19 cellular contexts compared by ENCODE assay signal in the genomic region with DNA sequence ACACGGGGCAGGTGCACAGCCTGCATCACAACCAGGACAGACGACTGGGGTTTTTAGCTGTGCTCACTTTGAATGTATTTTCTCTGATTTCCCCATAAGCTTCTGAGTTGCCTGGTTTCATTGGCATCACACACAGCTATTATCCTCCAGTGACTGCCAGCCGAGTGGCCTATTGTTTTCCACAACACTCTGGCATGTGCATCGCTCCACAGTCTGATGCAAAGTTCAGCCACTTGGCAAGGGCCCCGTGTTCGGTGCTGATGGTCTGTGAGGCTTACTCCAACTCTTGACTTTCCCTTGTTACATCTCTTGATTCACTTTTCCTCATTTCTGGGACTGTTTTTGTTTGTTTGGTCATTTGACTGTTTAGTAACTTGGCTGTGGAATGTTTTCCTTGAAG.
"Had no signal": no experiment of that assay in that cellular context is flagged by ENCODE, and none has a peak within 500 bp of the region (broad histone marks: within the 10 kb centered on the region; RNA-seq: fewer than 3 reads in every experiment).

No MANE protein-coding gene starts in this region.

- H3K27ac ChIP-seq: coronary artery, left ventricle myocardium inferior, sigmoid colon, spleen, thoracic aorta had no signal

- H3K27me3 ChIP-seq: sigmoid colon, spleen had no signal

- H3K4me1 ChIP-seq: left ventricle myocardium inferior, sigmoid colon, spleen had no signal

- H3K9me3 ChIP-seq: sigmoid colon, thoracic aorta had no signal

- H3K4me3 ChIP-seq: coronary artery, left ventricle myocardium inferior, sigmoid colon, spleen, thoracic aorta had no signal

- H3K36me3 ChIP-seq: left ventricle myocardium inferior, sigmoid colon, spleen, thoracic aorta had no signal

- ATAC-seq: activated CD8-positive, alpha-beta T cell treated with anti-CD3 and anti-CD28 coated beads for 36 hours; activated naive CD4-positive, alpha-beta T cell treated with anti-CD3 and anti-CD28 coated beads, Interleukin-2, amount 50 U/mL, for 72 hours; activated T-cell treated with anti-CD3 and anti-CD28 coated beads, Interleukin-2, amount 50 U/mL, for 72 hours; natural killer cell; stimulated activated naive CD8-positive, alpha-beta T cell treated with anti-CD3 and anti-CD28 coated beads, Interleukin-15, amount 100 ng/mL, for 72 hours had no signal

- DNase-seq: activated B cell treated with CpG ODN at 0.5 μM for 24 hours; activated CD4-positive, alpha-beta T cell treated with anti-CD3 and anti-CD28 coated beads for 48 hours; activated CD8-positive, alpha-beta T cell treated with anti-CD3 and anti-CD28 coated beads for 36 hours; activated gamma-delta T cell; activated T-cell treated with anti-CD3 and anti-CD28 coated beads, Interleukin-2, amount 50 U/mL, for 72 hours; amniotic stem cell; central memory CD4-positive, alpha-beta T cell; effector CD8-positive, alpha-beta T cell; foreskin melanocyte; kidney; left ventricle myocardium inferior; natural killer cell; sigmoid colon; spleen; stimulated activated naive CD8-positive, alpha-beta T cell treated with anti-CD3 and anti-CD28 coated beads, Interleukin-15, amount 100 ng/mL, for 72 hours; SW 1271 had no signal
